8 cellular contexts compared by ENCODE assay signal in the genomic region with DNA sequence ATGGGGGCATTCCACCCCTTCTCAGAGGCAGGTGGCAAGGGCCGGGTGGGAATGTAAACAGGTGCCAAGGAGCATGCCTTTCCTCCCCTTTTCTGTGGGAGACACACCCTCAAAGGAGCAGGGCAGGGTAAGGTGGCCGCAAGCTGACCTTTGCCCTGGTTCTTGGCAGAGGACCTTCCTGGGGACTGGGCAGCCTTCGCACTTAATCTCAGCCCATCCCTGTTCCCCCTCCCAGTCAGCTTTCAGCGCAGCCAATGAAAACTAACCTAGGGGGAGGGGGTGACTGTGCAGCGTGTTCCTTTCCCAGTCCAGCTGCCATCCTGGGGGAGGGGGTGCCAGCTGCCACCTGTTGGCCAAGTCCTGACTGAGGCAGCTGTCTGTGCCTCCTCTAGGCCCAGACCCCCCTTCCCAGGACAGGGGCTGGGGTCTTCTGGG. TPM values are rescaled to one million over a fixed set of nuclear protein-coding genes. Genes with fewer than 3 reads are reported as not detected.
DNase-seq lines count a peak whose midpoint lies in the region; ATAC-seq and TF ChIP-seq lines count a peak whose summit lies in the region.

No MANE protein-coding gene starts in this region.

- peaks cover 39% of the 10 kb centered on the region for H3K79me2 ChIP-seq in fibroblast of lung (ENCODE audit: control insufficient read depth, insufficient read depth, low read length)

- TF ChIP-seq CTCF in RWPE1 (conservative IDR thresholded peaks at IDR 0.05; ENCODE audit: low read depth) (no peak), fibroblast of lung (conservative IDR thresholded peaks at IDR 0.05 in 1 of 2, IDR thresholded peaks at IDR 0.05 in 1 of 2; ENCODE audit: low read depth in 1 of 2, low read length in 2 of 2) (no peak), psoas muscle (IDR thresholded peaks at IDR 0.05) (no peak)

- no peak overlapping the region for H2AFZ ChIP-seq in fibroblast of lung (ENCODE audit: low read length)

- CTCF ChIA-PET in RWPE1 (lab: Yijun Ruan, JAX) = interaction anchor here (14.3 kb wide), 1 partner anchor 20 kb away, joined by 249 read pairs; a partner anchor contains a TSS

- no peaks in the 10 kb centered on the region for H4K20me1 ChIP-seq in fibroblast of lung (ENCODE audit: control insufficient read depth, extremely low read depth, insufficient read depth, low read length)

- peak; percentile 71 for DNase-seq in SIG-M5 treated with dmso at 0.1 percent for 504 hours (lab: John Stamatoyannopoulos, UW; ENCODE audit: unreplicated experiment)
- DNase-seq in SIG-M5 (lab: John Stamatoyannopoulos, UW) = no peak
- DNase-seq in RWPE1 (ENCODE audit: low spot score) = no peak
- no peak for DNase-seq in fibroblast of lung (ENCODE audit: low read depth in 2 of 2)
- DNase-seq in psoas muscle = peak in 1 of 2 donors; percentile 69
- DNase-seq in Right ventricle myocardium superior = no peak
- no peak for DNase-seq in OCI-M1 (lab: John Stamatoyannopoulos, UW)

- ATAC-seq in psoas muscle (peak in 1 of 4 donors; percentile 17), HG03520 (IDR thresholded peaks at IDR 0.05; ENCODE audit: unreplicated experiment) (no peak), Right ventricle myocardium superior (ENCODE audit: poor library complexity) (no peak)

- POLR2A ChIA-PET in RWPE1 (lab: Yijun Ruan, JAX; ENCODE audit: low non-redundant PET) = interaction anchor here (0.7 to 6.8 kb wide), 3 partner anchors 20 to 133 kb away, joined by 3 to 95 read pairs (median 7); a partner anchor contains a TSS

- peaks cover 9% of the 10 kb centered on the region for H3K4me1 ChIP-seq in fibroblast of lung (ENCODE audit: control insufficient read depth, extremely low read depth, insufficient read depth, low read length)
- peaks cover 28% of the 10 kb centered on the region for H3K4me1 ChIP-seq in psoas muscle

- H3K9me3 ChIP-seq in fibroblast of lung (ENCODE audit: control insufficient read depth, insufficient read depth, low read depth, low read length) (no peaks in the 10 kb centered on the region), psoas muscle (no peaks in the 10 kb centered on the region)

- H3K27ac ChIP-seq in RWPE1 (peak overlapping the region; percentile 100), fibroblast of lung (ENCODE audit: insufficient read depth, low read length) (peak overlapping the region; percentile 1), psoas muscle (no peak overlapping the region)

- H3K4me3 ChIP-seq in fibroblast of lung (replicated peaks in 1 of 4; ENCODE audit: control extremely low read depth in 1 of 4, insufficient read depth in 1 of 4, low read depth in 3 of 4, low read length in 4 of 4) = peak overlapping the region in 1 of 4 experiments; percentile 99
- peak overlapping the region; percentile 22 for H3K4me3 ChIP-seq in psoas muscle

- H3K4me2 ChIP-seq in fibroblast of lung (ENCODE audit: extremely low read depth, insufficient read depth, low read length) = peak overlapping the region; percentile 95

- intact Hi-C loops in psoas muscle (cut with DNase I) = no loop called here
- intact Hi-C loops in Right ventricle myocardium superior (cut with DNase I) = no loop called here

- no peaks in the 10 kb centered on the region for H3K27me3 ChIP-seq in fibroblast of lung (ENCODE audit: control insufficient read depth, insufficient read depth, low read length)
- H3K27me3 ChIP-seq in psoas muscle (ENCODE audit: insufficient read depth in 3 of 3, low read length in 2 of 3) = no peaks in the 10 kb centered on the region

- no peak overlapping the region for H3K9ac ChIP-seq in fibroblast of lung (ENCODE audit: insufficient read depth, low read length)

- WGBS in psoas muscle, 3 donors = 27 to 39% (median 37%) methylated on average over 5 of the region's 5 CpGs

- H3K36me3 ChIP-seq in fibroblast of lung (ENCODE audit: control insufficient read depth, insufficient read depth, low read length) (peaks cover 28% of the 10 kb centered on the region), psoas muscle (ENCODE audit: insufficient read depth in 1 of 2, low read depth in 1 of 2) (peaks cover 0 to 21% of the 10 kb centered on the region in 2 donors)

RNA-seq across cellular contexts. Expression of a gene that starts 2.8 kb away (rescaled TPM):
- total RNA-seq in fibroblast of lung (28.7 and 32.6 TPM in 2 replicates), psoas muscle (1 to 10 TPM; 1.4 to 6.7 (median 2.3) TPM), Right ventricle myocardium superior (2.4 TPM)
- polyA plus RNA-seq in fibroblast of lung (17.5 and 20.8 TPM in 2 replicates), psoas muscle (1 to 10 TPM; 1.6 to 3.3 (median 2.1) TPM)
- 19.6 and 23.8 TPM in 2 replicates for polyA plus RNA-seq in fibroblast of lung (2012)
- polyA minus RNA-seq in fibroblast of lung (ENCODE audit: low replicate concordance) = 87.6 and 99.6 TPM in 2 replicates

RNA-seq across cellular contexts. Expression of a gene that starts 18.0 kb away (rescaled TPM):
- total RNA-seq in fibroblast of lung (2.8 TPM in 2 replicates), psoas muscle (1 to 10 TPM in 2 of 4 donors, under 1 TPM in 2; 0.60 to 1.5 (median 0.92) TPM), Right ventricle myocardium superior (0.30 TPM)
- polyA plus RNA-seq in fibroblast of lung (3.0 and 3.8 TPM in 2 replicates), psoas muscle (1 to 10 TPM in 1 of 3 donors, under 1 TPM in 2; 0.21 to 1.1 (median 0.80) TPM)
- polyA plus RNA-seq in fibroblast of lung (2012) = 2.0 and 2.2 TPM in 2 replicates
- polyA minus RNA-seq in fibroblast of lung (ENCODE audit: low replicate concordance) = 3.4 and 8.3 TPM in 2 replicates

RNA-seq across cellular contexts. Expression of a gene that starts 20.6 kb away (rescaled TPM):
- total RNA-seq in fibroblast of lung (4.1 and 6.6 TPM in 2 replicates), psoas muscle (1 to 10 TPM in 1 of 4 donors, under 1 TPM in 2, not detected in 1; 0.77 to 1.9 (median 0.88) TPM), Right ventricle myocardium superior (1.9 TPM)
- polyA plus RNA-seq in fibroblast of lung (10.8 and 11.5 TPM in 2 replicates), psoas muscle (1 to 10 TPM in 2 of 3 donors, under 1 TPM in 1; 0.68 to 2.4 (median 1.3) TPM)
- 9.7 and 11.9 TPM in 2 replicates for polyA plus RNA-seq in fibroblast of lung (2012)
- 19.7 and 27.4 TPM in 2 replicates for polyA minus RNA-seq in fibroblast of lung (ENCODE audit: low replicate concordance)

RNA-seq across cellular contexts. Expression of a gene that starts 26.8 kb away (rescaled TPM):
- total RNA-seq in fibroblast of lung (519 and 881 TPM in 2 replicates), psoas muscle (1,000 to 10,000 TPM in 2 of 4 donors, 100 to 1,000 TPM in 2; 978 to 1,214 (median 1,068) TPM), Right ventricle myocardium superior (858 TPM)
- polyA plus RNA-seq in fibroblast of lung (1,041 and 1,196 TPM in 2 replicates), psoas muscle (1,000 to 10,000 TPM in 2 of 3 donors, 100 to 1,000 TPM in 1; 883 to 1,789 (median 1,153) TPM)
- polyA plus RNA-seq in fibroblast of lung (2012) = 1,359 and 1,543 TPM in 2 replicates
- polyA minus RNA-seq in fibroblast of lung (ENCODE audit: low replicate concordance) = 77.8 and 117 TPM in 2 replicates

RNA-seq across cellular contexts. Expression of a gene that starts 29.0 kb away (rescaled TPM):
- total RNA-seq in fibroblast of lung = 159 and 174 TPM in 2 replicates
- polyA plus RNA-seq in fibroblast of lung = 287 and 338 TPM in 2 replicates
- polyA plus RNA-seq in fibroblast of lung (2012) = 210 and 269 TPM in 2 replicates
- 474 and 535 TPM in 2 replicates for polyA minus RNA-seq in fibroblast of lung (ENCODE audit: low replicate concordance)
- total RNA-seq in psoas muscle = 10 to 100 TPM in 1 of 4 donors, 1 to 10 TPM in 3; 7.8 to 12.2 (median 9.1) TPM
- polyA plus RNA-seq in psoas muscle = 10 to 100 TPM in 2 of 3 donors, 1 to 10 TPM in 1; 9.1 to 21.0 (median 10.6) TPM
- total RNA-seq in Right ventricle myocardium superior = 14.5 TPM
